In genomic region chr5:55994502-55994997, GRCh38 we compare ENCODE assay signal across 8 cellular contexts. TPM values are rescaled to one million over a fixed set of nuclear protein-coding genes. Genes with fewer than 3 reads are reported as not detected.
A peak's percentile ranks its signal among the peaks of the same experiment; 100 is the strongest.
DNase-seq lines count a peak whose midpoint lies in the region; ATAC-seq and TF ChIP-seq lines count a peak whose summit lies in the region.

Gene IL6ST, minus strand, starts transcription at chr5:55994963. Its CDS starts 18,685 bp downstream, at chr5:55976278.

- peak within 1 kb of the TSS; percentile 97 for H3K27ac ChIP-seq in ACC112 (ENCODE audit: low read depth, low read length)
- H3K27ac ChIP-seq in Peyer's patch: peak within 1 kb of the TSS; percentile 97 to 99 (median 98)
- peak within 1 kb of the TSS; percentile 96 to 100 (median 100) for H3K27ac ChIP-seq in body of pancreas

- H3K4me2 ChIP-seq in skeletal muscle satellite cell (ENCODE audit: low read length): peak within 1 kb of the TSS; percentile 88

- DNase-seq in Peyer's patch: peak in 2 of 3 donors; percentile 39 to 75
- DNase-seq in body of pancreas: peak in 3 of 4 donors; percentile 71 to 81 (median 76)

- H3K36me3 ChIP-seq in ACC112 (ENCODE audit: insufficient read depth, low read length) (peaks cover 3% of the 10 kb centered on the region; the same call in 1 of the 2 replicates), Peyer's patch (no peaks in the 10 kb centered on the region), body of pancreas (replicated peaks in 1 of 2; ENCODE audit: insufficient read depth in 1 of 2, low read depth in 2 of 2) (no peaks in the 10 kb centered on the region), iPS-15b (ENCODE audit: control insufficient read depth, insufficient read depth, low read length) (no peaks in the 10 kb centered on the region), skeletal muscle satellite cell (ENCODE audit: insufficient read depth, low read length) (no peaks in the 10 kb centered on the region)

- intact Hi-C loops in body of pancreas (cut with DNase I): no loop called here

- ATAC-seq in GM18498 (IDR thresholded peaks at IDR 0.05; ENCODE audit: unreplicated experiment) (peak; percentile 44), HG02884 (IDR thresholded peaks at IDR 0.05; ENCODE audit: unreplicated experiment) (peak; percentile 24), body of pancreas (peak; percentile 68), HG03565 (IDR thresholded peaks at IDR 0.05; ENCODE audit: unreplicated experiment) (no peak)

- peak within 1 kb of the TSS; percentile 60 for H3K9ac ChIP-seq in iPS-15b (ENCODE audit: low read depth, low read length)
- peak within 1 kb of the TSS; percentile 96 for H3K9ac ChIP-seq in skeletal muscle satellite cell (ENCODE audit: low read depth, low read length)

- peak; percentile 93 for TF ChIP-seq POLR2A in Peyer's patch (IDR thresholded peaks at IDR 0.05)
- peak; percentile 93 to 98 (median 96) for TF ChIP-seq POLR2A in body of pancreas (IDR thresholded peaks at IDR 0.05)

- peak within 1 kb of the TSS; percentile 40 for H2AFZ ChIP-seq in ACC112 (ENCODE audit: low read length, unreplicated experiment)

- H3K27me3 ChIP-seq in ACC112 (ENCODE audit: insufficient read depth, low read length) (no peaks in the 10 kb centered on the region), Peyer's patch (no peaks in the 10 kb centered on the region), body of pancreas (no peaks in the 10 kb centered on the region), iPS-15b (ENCODE audit: control insufficient read depth, insufficient read depth, low read length) (no peaks in the 10 kb centered on the region), skeletal muscle satellite cell (ENCODE audit: control insufficient read depth, insufficient read depth, low read length) (no peaks in the 10 kb centered on the region)

- H3K4me3 ChIP-seq in ACC112 (ENCODE audit: low read depth, low read length): peak within 1 kb of the TSS; percentile 94
- H3K4me3 ChIP-seq in Peyer's patch: peak within 1 kb of the TSS; percentile 85 to 98 (median 94)
- H3K4me3 ChIP-seq in body of pancreas: peak within 1 kb of the TSS; percentile 51 to 85
- peak within 1 kb of the TSS; percentile 88 for H3K4me3 ChIP-seq in iPS-15b (ENCODE audit: low read depth, low read length)
- peak within 1 kb of the TSS; percentile 88 for H3K4me3 ChIP-seq in skeletal muscle satellite cell (ENCODE audit: low read length)

- 0 to 1% methylated on average over 17 to 47 of the region's 48 CpGs for WGBS in body of pancreas, 2 donors

- H3K9me3 ChIP-seq in Peyer's patch (no peaks in the 10 kb centered on the region), body of pancreas (no peaks in the 10 kb centered on the region), iPS-15b (ENCODE audit: control insufficient read depth, insufficient read depth, low read length) (no peaks in the 10 kb centered on the region), skeletal muscle satellite cell (replicated peaks; ENCODE audit: low read length) (no peaks in the 10 kb centered on the region)

- H3K4me1 ChIP-seq in ACC112 (ENCODE audit: control insufficient read depth, insufficient read depth, low read length, unreplicated experiment): peaks cover 32% of the 10 kb centered on the region
- H3K4me1 ChIP-seq in Peyer's patch: peaks cover 0 to 15% (median 0%) of the 10 kb centered on the region in 4 donors
- peaks cover 40% of the 10 kb centered on the region for H3K4me1 ChIP-seq in body of pancreas
- peaks cover 9% of the 10 kb centered on the region for H3K4me1 ChIP-seq in iPS-15b (ENCODE audit: control insufficient read depth, insufficient read depth, low read length)
- H3K4me1 ChIP-seq in skeletal muscle satellite cell (ENCODE audit: control insufficient read depth, insufficient read depth, low read length): peaks cover 54% of the 10 kb centered on the region

- H3K79me2 ChIP-seq in ACC112 (ENCODE audit: control insufficient read depth, insufficient read depth, low read length, unreplicated experiment): peaks cover 54% of the 10 kb centered on the region

- peak in 1 of 6 experiments; percentile 16 for TF ChIP-seq CTCF in Peyer's patch (IDR thresholded peaks at IDR 0.05)
- peak in 1 of 7 experiments; percentile 9 for TF ChIP-seq CTCF in body of pancreas (IDR thresholded peaks at IDR 0.05)

RNA-seq across cellular contexts. Expression of gene IL6ST, which starts in this region (rescaled TPM):
- total RNA-seq in Peyer's patch (100 to 1,000 TPM in 2 of 4 donors, 10 to 100 TPM in 2; 88.8 to 179 (median 116) TPM), body of pancreas (10 to 100 TPM; 48.1 to 82.5 TPM)
- total RNA-seq in skeletal muscle satellite cell (2012; rRNA removed): 351 and 374 TPM in 2 replicates
